25 cellular contexts compared by ENCODE assay signal in the genomic region with DNA sequence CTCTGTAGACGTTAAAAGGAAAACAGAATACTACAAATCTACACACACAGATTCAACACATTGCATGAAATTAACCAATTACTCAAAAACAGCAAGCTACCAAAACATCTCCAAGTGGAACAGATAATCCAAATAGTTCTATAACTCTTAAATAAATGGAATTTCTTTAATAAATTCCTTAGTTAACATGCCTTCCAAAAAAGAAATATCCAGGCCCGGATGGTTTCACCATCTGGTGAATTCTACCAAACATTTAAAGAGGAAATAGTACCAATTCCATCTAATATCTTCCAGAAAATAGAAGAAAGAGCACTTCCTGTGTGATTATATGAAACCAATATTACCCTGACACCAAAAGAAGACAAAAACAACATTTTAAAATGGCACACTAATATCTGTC.
"Had no signal": no experiment of that assay in that cellular context is flagged by ENCODE, and none has a peak within 500 bp of the region (broad histone marks: within the 10 kb centered on the region; RNA-seq: fewer than 3 reads in every experiment).

No MANE protein-coding gene starts in this region.

- H3K4me1 ChIP-seq: colonic mucosa, foreskin keratinocyte, prostate gland had no signal

- H2AFZ ChIP-seq: hepatocyte had no signal

- H3K9me3 ChIP-seq: colonic mucosa, gastroesophageal sphincter, heart left ventricle, lower lobe of right lung, neutrophil, prostate gland, right atrium auricular region, stomach, thyroid gland, vagina had no signal

- H3K4me2 ChIP-seq: hepatocyte had no signal

- ATAC-seq: esophagus mucosa; foreskin keratinocyte; gastroesophageal sphincter; heart left ventricle; left colon; left ventricle myocardium superior; lower lobe of right lung; natural killer cell treated with Interleukin-12 subunit alpha and Interleukin-12 subunit beta and Interleukin-15 and Interleukin-18, amount 100 ng/mL, for 72 hours; sciatic nerve; stimulated activated effector memory CD8-positive, alpha-beta T cell treated with anti-CD3 and anti-CD28 coated beads, Interleukin-12 subunit alpha, Interleukin-12 subunit beta, amount 100 ng/mL, for 72 hours had no signal

- H3K4me3 ChIP-seq: colonic mucosa, gastroesophageal sphincter, heart left ventricle, hepatocyte, lower lobe of right lung, prostate gland, right atrium auricular region, stomach, thyroid gland, vagina had no signal

- DNase-seq: colonic mucosa; effector CD8-positive, alpha-beta T cell; endodermal cell; foreskin keratinocyte; heart left ventricle; left colon; left ventricle myocardium superior; lower lobe of right lung; stimulated activated CD4-positive, alpha-beta T cell treated with anti-CD3 and anti-CD28 coated beads, Interleukin-2, amount 100 ng/mL, for 24 hours; stimulated activated CD4-positive, alpha-beta T cell treated with anti-CD3 and anti-CD28 coated beads, Interleukin-4, amount 100 ng/mL, for 24 hours; stimulated activated naive CD4-positive, alpha-beta T cell treated with Interleukin-2 at 50 U/mL for 16 hours; stomach; thyroid gland; trophoblast cell had no signal

- H3K27ac ChIP-seq: colonic mucosa, epithelial cell of prostate, foreskin keratinocyte, hepatocyte, lower lobe of right lung, neutrophil, prostate gland, thyroid gland, vagina had no signal

- H3K36me3 ChIP-seq: colonic mucosa, gastroesophageal sphincter, heart left ventricle, lower lobe of right lung, neutrophil, prostate gland, right atrium auricular region, stomach, thyroid gland, vagina had no signal

- H3K27me3 ChIP-seq: colonic mucosa, foreskin keratinocyte, gastroesophageal sphincter, heart left ventricle, hepatocyte, neutrophil, right atrium auricular region, thyroid gland, vagina had no signal
